In the genomic region with DNA sequence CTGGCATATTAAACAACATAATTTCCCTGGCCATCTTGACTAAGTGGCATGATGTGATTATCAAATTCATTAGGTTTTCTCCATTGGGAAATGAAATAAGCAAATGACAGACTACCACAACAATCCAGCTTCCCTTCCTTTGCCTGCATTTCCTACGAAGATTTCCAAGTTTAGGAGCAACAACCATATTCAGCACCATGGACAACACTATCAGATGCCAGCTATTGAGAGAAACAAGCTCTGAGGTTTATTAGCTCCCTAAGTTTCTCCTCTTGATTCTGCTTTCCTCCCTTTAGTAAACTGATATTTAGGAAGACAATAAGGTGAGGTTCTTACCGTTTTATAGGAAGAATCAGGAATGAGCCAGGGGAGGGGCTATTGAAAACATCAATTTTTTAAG, we compare ENCODE assay signal across 1 cellular context.
TF ChIP-seq lines count a peak whose summit lies in the region.

No MANE protein-coding gene starts in this region.

TF ChIP-seq in GM23338, 12 proteins besides CTCF, POLR2A, EP300 and RAD21 (continued from another document):
- TF ChIP-seq, protein P1, sequence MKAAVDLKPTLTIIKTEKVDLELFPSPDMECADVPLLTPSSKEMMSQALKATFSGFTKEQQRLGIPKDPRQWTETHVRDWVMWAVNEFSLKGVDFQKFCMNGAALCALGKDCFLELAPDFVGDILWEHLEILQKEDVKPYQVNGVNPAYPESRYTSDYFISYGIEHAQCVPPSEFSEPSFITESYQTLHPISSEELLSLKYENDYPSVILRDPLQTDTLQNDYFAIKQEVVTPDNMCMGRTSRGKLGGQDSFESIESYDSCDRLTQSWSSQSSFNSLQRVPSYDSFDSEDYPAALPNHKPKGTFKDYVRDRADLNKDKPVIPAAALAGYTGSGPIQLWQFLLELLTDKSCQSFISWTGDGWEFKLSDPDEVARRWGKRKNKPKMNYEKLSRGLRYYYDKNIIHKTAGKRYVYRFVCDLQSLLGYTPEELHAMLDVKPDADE (IDR thresholded peaks at IDR 0.05) = no peak
- no peak for TF ChIP-seq ZNF331 (CRISPR knock-in tag; IDR thresholded peaks at IDR 0.05; ENCODE audit: low read depth)
